ENCODE assay signal across 1 cellular context in genomic region chr19:41265376-41266153, GRCh38.
TF ChIP-seq lines count a peak whose summit lies in the region.

No MANE protein-coding gene starts in this region.

TF ChIP-seq in H1, 55 proteins besides CTCF, POLR2A, EP300 and RAD21:
- TF ChIP-seq POLR2AphosphoS5 (IDR thresholded peaks at IDR 0.05; ENCODE audit: low read depth, low read length) (0 out of 2 replicates have a peak, but pooled peaks have one; percentile 22), NANOG (IDR thresholded peaks at IDR 0.05; ENCODE audit: insufficient read depth, low read depth, low read length, poor library complexity, severe bottlenecking) (no peak)
TF ChIP-seq in H1: peak in this region for 1.
